ENCODE assay signal across 9 cellular contexts in the genomic region with DNA sequence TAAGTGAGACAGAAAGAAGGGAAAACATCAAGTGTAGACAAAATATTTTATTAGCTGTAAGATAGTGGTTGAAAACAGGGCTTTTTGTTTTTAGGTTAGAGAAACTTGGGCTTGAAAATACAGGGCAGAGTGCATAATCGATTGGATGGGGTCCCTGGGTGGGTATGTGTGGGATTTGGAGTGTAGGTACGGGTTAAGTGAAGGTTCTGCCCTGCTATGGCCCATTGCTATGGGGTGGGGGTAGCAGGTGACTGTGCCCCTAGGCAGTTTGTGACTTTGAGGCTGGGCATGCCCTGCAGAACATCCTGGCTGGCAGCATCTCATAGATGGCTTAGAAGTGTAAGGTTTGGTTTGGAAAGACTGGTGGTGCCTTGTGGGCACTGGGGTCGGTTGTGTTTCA. TPM values are rescaled to one million over a fixed set of nuclear protein-coding genes. Genes with fewer than 3 reads are reported as not detected.
DNase-seq lines count a peak whose midpoint lies in the region; ATAC-seq and TF ChIP-seq lines count a peak whose summit lies in the region.
"Had no signal": no experiment of that assay in that cellular context is flagged by ENCODE, and none has a peak within 500 bp of the region (broad histone marks: within the 10 kb centered on the region; RNA-seq: fewer than 3 reads in every experiment).

No MANE protein-coding gene starts in this region.

- H3K4me1 Mint-ChIP-seq in CD8-positive, alpha-beta memory T cell: peaks cover 28 to 43% (median 31%) of the 10 kb centered on the region in 3 donors
- H3K4me1 Mint-ChIP-seq in effector memory CD8-positive, alpha-beta T cell (ENCODE audit: low read depth in 2 of 2): peaks cover 36% of the 10 kb centered on the region in 2 donors
- H3K4me1 Mint-ChIP-seq in osteocyte (ENCODE audit: unreplicated experiment): peaks cover 31% of the 10 kb centered on the region

- no peak overlapping the region for H3K18ac ChIP-seq in mesendoderm (ENCODE audit: low read length)

- H3K4ac ChIP-seq in mesendoderm (ENCODE audit: low read depth, low read length): no peak overlapping the region

- H2BK5ac ChIP-seq in mesendoderm (ENCODE audit: low read length): no peak overlapping the region

- peaks cover 6% of the 10 kb centered on the region for H3K79me1 ChIP-seq in mesendoderm (ENCODE audit: low read length)

- H3K27me3 Mint-ChIP-seq in CD8-positive, alpha-beta memory T cell: peaks cover 0 to 5% of the 10 kb centered on the region in 2 donors
- no peaks in the 10 kb centered on the region for H3K27me3 Mint-ChIP-seq in effector memory CD8-positive, alpha-beta T cell
- H3K27me3 Mint-ChIP-seq in osteocyte (ENCODE audit: unreplicated experiment): no peaks in the 10 kb centered on the region

- peak overlapping the region in 4 of 7 donors; percentile 16 to 42 (median 30) for H3K4me3 Mint-ChIP-seq in CD8-positive, alpha-beta memory T cell
- no peak overlapping the region for H3K4me3 Mint-ChIP-seq in effector memory CD8-positive, alpha-beta T cell
- H3K4me3 Mint-ChIP-seq in osteocyte (ENCODE audit: unreplicated experiment): peak overlapping the region; percentile 5

- no peaks in the 10 kb centered on the region for H3K9me3 Mint-ChIP-seq in CD8-positive, alpha-beta memory T cell
- H3K9me3 Mint-ChIP-seq in effector memory CD8-positive, alpha-beta T cell: no peaks in the 10 kb centered on the region
- no peaks in the 10 kb centered on the region for H3K9me3 Mint-ChIP-seq in osteocyte (ENCODE audit: unreplicated experiment)

- no peaks in the 10 kb centered on the region for H3K27me3 ChIP-seq in CD8-positive, alpha-beta memory T cell (ENCODE audit: insufficient read depth, low read length, poor library complexity, severe bottlenecking)
- no peaks in the 10 kb centered on the region for H3K27me3 ChIP-seq in RWPE2 (ENCODE audit: insufficient read depth, poor library complexity, severe bottlenecking)
- no peaks in the 10 kb centered on the region for H3K27me3 ChIP-seq in Karpas-422 (ENCODE audit: low read length)
- H3K27me3 ChIP-seq in mesendoderm (ENCODE audit: insufficient read depth, low read length, poor library complexity): no peaks in the 10 kb centered on the region

- H3K23ac ChIP-seq in mesendoderm (ENCODE audit: low read length): no peak overlapping the region

- no peak overlapping the region for H3K56ac ChIP-seq in mesendoderm (ENCODE audit: low read length)

- no peaks in the 10 kb centered on the region for H3K9me2 ChIP-seq in Karpas-422 (replicated peaks; ENCODE audit: insufficient read depth, low read length)

- no peak overlapping the region for H3K9ac ChIP-seq in Karpas-422 (ENCODE audit: low read length)
- no peak overlapping the region for H3K9ac ChIP-seq in mesendoderm (ENCODE audit: low read length)

- H2AK5ac ChIP-seq in mesendoderm (ENCODE audit: low read length): no peak overlapping the region

- peaks cover 35% of the 10 kb centered on the region for H3K36me3 ChIP-seq in CD8-positive, alpha-beta memory T cell (ENCODE audit: insufficient read depth, low read length)
- H3K36me3 ChIP-seq in RWPE2 (ENCODE audit: low read depth): peaks cover 75% of the 10 kb centered on the region
- peaks cover 43% of the 10 kb centered on the region for H3K36me3 ChIP-seq in Karpas-422 (ENCODE audit: insufficient read depth, low read length)
- peaks cover 23% of the 10 kb centered on the region for H3K36me3 ChIP-seq in mesendoderm (ENCODE audit: control insufficient read depth, insufficient read depth, low read length)

- H3K36me3 Mint-ChIP-seq in CD8-positive, alpha-beta memory T cell: peaks cover 0 to 65% (median 21%) of the 10 kb centered on the region in 3 donors
- H3K36me3 Mint-ChIP-seq in effector memory CD8-positive, alpha-beta T cell (ENCODE audit: insufficient read depth): peaks cover 65% of the 10 kb centered on the region
- peaks cover 48% of the 10 kb centered on the region for H3K36me3 Mint-ChIP-seq in osteocyte (ENCODE audit: unreplicated experiment)

- no peak overlapping the region for H4K8ac ChIP-seq in mesendoderm (ENCODE audit: low read depth, low read length)

- peaks cover 26% of the 10 kb centered on the region for H3K79me2 ChIP-seq in Karpas-422 (ENCODE audit: low read length)
- peaks cover 1% of the 10 kb centered on the region for H3K79me2 ChIP-seq in mesendoderm (ENCODE audit: control insufficient read depth, insufficient read depth, low read length)

- no peak overlapping the region for H4K5ac ChIP-seq in mesendoderm (ENCODE audit: low read length)

- no peak for TF ChIP-seq CTCF in RWPE2 (IDR thresholded peaks at IDR 0.05; ENCODE audit: poor library complexity, severe bottlenecking)
- TF ChIP-seq CTCF in osteocyte (IDR thresholded peaks at IDR 0.05): no peak

- H3K4me3 ChIP-seq in CD8-positive, alpha-beta memory T cell (ENCODE audit: low read length): no peak overlapping the region
- no peak overlapping the region for H3K4me3 ChIP-seq in RWPE2 (ENCODE audit: severe bottlenecking)
- H3K4me3 ChIP-seq in Karpas-422 (ENCODE audit: low read length): no peak overlapping the region
- H3K4me3 ChIP-seq in mesendoderm (ENCODE audit: low read length): no peak overlapping the region

- H3K4me1 ChIP-seq in CD8-positive, alpha-beta memory T cell (ENCODE audit: insufficient read depth, low read length): peaks cover 19% of the 10 kb centered on the region
- H3K4me1 ChIP-seq in RWPE2 (ENCODE audit: insufficient read depth, poor library complexity, severe bottlenecking) (peaks cover 39% of the 10 kb centered on the region), Karpas-422 (ENCODE audit: low read length) (peaks cover 25% of the 10 kb centered on the region), mesendoderm (ENCODE audit: control insufficient read depth, low read depth, low read length) (peaks cover 3% of the 10 kb centered on the region)

- POLR2A ChIA-PET in CD8-positive, alpha-beta memory T cell (lab: Charles Lee): interaction anchor here (0.6 kb wide), 1 partner anchor 436 kb away, joined by 3 read pairs; no protein-coding TSS in a partner anchor

- H2BK15ac ChIP-seq in mesendoderm (replicated peaks; ENCODE audit: low read depth): no peak overlapping the region

- H3K27ac Mint-ChIP-seq in CD8-positive, alpha-beta memory T cell: peak overlapping the region; percentile 43 to 98 (median 95)
- H3K27ac Mint-ChIP-seq in effector memory CD8-positive, alpha-beta T cell: peak overlapping the region; percentile 73 to 75
- peak overlapping the region; percentile 78 for H3K27ac Mint-ChIP-seq in osteocyte (ENCODE audit: unreplicated experiment)

- WGBS in mesendoderm (ENCODE audit: extremely low coverage, insufficient coverage, low lambda C conversion rate): no CpG with 5 or more reads among the region's 3 CpGs

- H3K4me2 ChIP-seq in Karpas-422 (ENCODE audit: low read depth, low read length, poor library complexity, severe bottlenecking) (no peak overlapping the region), mesendoderm (ENCODE audit: low read length) (no peak overlapping the region)

- no peak overlapping the region for H3K27ac ChIP-seq in CD8-positive, alpha-beta memory T cell (ENCODE audit: low read depth, low read length)
- H3K27ac ChIP-seq in RWPE2 (ENCODE audit: poor library complexity, severe bottlenecking): peak overlapping the region; percentile 98
- no peak overlapping the region for H3K27ac ChIP-seq in Karpas-422 (ENCODE audit: low read length)
- H3K27ac ChIP-seq in mesendoderm (ENCODE audit: low read depth, low read length): no peak overlapping the region

- no peaks in the 10 kb centered on the region for H3K9me3 ChIP-seq in CD8-positive, alpha-beta memory T cell (ENCODE audit: low read length)
- no peaks in the 10 kb centered on the region for H3K9me3 ChIP-seq in RWPE2 (ENCODE audit: severe bottlenecking)
- H3K9me3 ChIP-seq in Karpas-422 (ENCODE audit: low read length): no peaks in the 10 kb centered on the region

- H2BK120ac ChIP-seq in mesendoderm (ENCODE audit: low read depth, low read length): no peak overlapping the region

- CTCF ChIA-PET in CD8-positive, alpha-beta memory T cell (lab: Charles Lee): no interaction called here

- no peak overlapping the region for H2AFZ ChIP-seq in Karpas-422 (ENCODE audit: low read length)

- peaks cover 49% of the 10 kb centered on the region for H4K20me1 ChIP-seq in Karpas-422 (ENCODE audit: insufficient read depth, low read depth, low read length)

- DNase-seq in CD8-positive, alpha-beta memory T cell: no peak
- DNase-seq in RWPE2 (ENCODE audit: low spot score) (no peak), osteocyte (ENCODE audit: extremely low spot score, unreplicated experiment) (no peak), Karpas-422 (no peak), mesendoderm (no peak), H4 (ENCODE audit: low spot score) (no peak)
- DNase-seq in effector memory CD8-positive, alpha-beta T cell: no peak
- DNase-seq: NCI-H446 had no signal

- no peak for ATAC-seq in RWPE2 (ENCODE audit: low read depth)
- ATAC-seq in effector memory CD8-positive, alpha-beta T cell (replicated peaks): no peak
- no peak for ATAC-seq in HG03457 (IDR thresholded peaks at IDR 0.05; ENCODE audit: unreplicated experiment)

RNA-seq across cellular contexts. Expression of a gene that starts 3.7 kb away (rescaled TPM):
- 1 to 10 TPM; 2.2 to 2.4 TPM for total RNA-seq in CD8-positive, alpha-beta memory T cell
- polyA plus RNA-seq in CD8-positive, alpha-beta memory T cell: 2.2 TPM
- 10.1 and 11.3 TPM in 2 replicates for total RNA-seq in osteocyte
- total RNA-seq in Karpas-422 (2014; rRNA removed; shearing (Covaris generic); ENCODE audit: low replicate concordance): 23.0 and 26.1 TPM in 2 replicates
- polyA plus RNA-seq in mesendoderm (2013, experiment 1 of 2): 4.8 TPM
- 5.1 TPM for polyA plus RNA-seq in mesendoderm (2013, experiment 2 of 2)
- 18.4 and 22.2 TPM in 2 replicates for total RNA-seq in H4 (2014; rRNA removed; shearing (Covaris generic))

RNA-seq across cellular contexts. Expression of a gene that starts 19.3 kb away (rescaled TPM):
- 100 to 1,000 TPM; 693 to 694 TPM for total RNA-seq in CD8-positive, alpha-beta memory T cell
- polyA plus RNA-seq in CD8-positive, alpha-beta memory T cell: 46.2 TPM
- total RNA-seq in osteocyte: 367 and 385 TPM in 2 replicates
- 177 and 369 TPM in 2 replicates for total RNA-seq in Karpas-422 (2014; rRNA removed; shearing (Covaris generic); ENCODE audit: low replicate concordance)
- polyA plus RNA-seq in mesendoderm (2013, experiment 1 of 2): 364 TPM
- 356 TPM for polyA plus RNA-seq in mesendoderm (2013, experiment 2 of 2)
- total RNA-seq in H4 (2014; rRNA removed; shearing (Covaris generic)): 216 and 235 TPM in 2 replicates

RNA-seq across cellular contexts. Expression of a gene that starts 27.7 kb away (rescaled TPM):
- 1 to 10 TPM; 6.3 to 7.3 TPM for total RNA-seq in CD8-positive, alpha-beta memory T cell
- polyA plus RNA-seq in CD8-positive, alpha-beta memory T cell: 0.54 TPM
- 9.4 and 9.7 TPM in 2 replicates for total RNA-seq in osteocyte
- 4.4 and 8.8 TPM in 2 replicates for total RNA-seq in Karpas-422 (2014; rRNA removed; shearing (Covaris generic); ENCODE audit: low replicate concordance)
- 3.7 TPM for polyA plus RNA-seq in mesendoderm (2013, experiment 1 of 2)
- polyA plus RNA-seq in mesendoderm (2013, experiment 2 of 2): 3.9 TPM
- total RNA-seq in H4 (2014; rRNA removed; shearing (Covaris generic)): 3.3 and 4.7 TPM in 2 replicates

RNA-seq across cellular contexts. Expression of a gene that starts 27.8 kb away (rescaled TPM):
- total RNA-seq in CD8-positive, alpha-beta memory T cell: 100 to 1,000 TPM; 147 TPM
- polyA plus RNA-seq in CD8-positive, alpha-beta memory T cell: 52.1 TPM
- 56.4 and 57.7 TPM in 2 replicates for total RNA-seq in osteocyte
- 165 and 169 TPM in 2 replicates for total RNA-seq in Karpas-422 (2014; rRNA removed; shearing (Covaris generic); ENCODE audit: low replicate concordance)
- polyA plus RNA-seq in mesendoderm (2013, experiment 1 of 2): 89.1 TPM
- polyA plus RNA-seq in mesendoderm (2013, experiment 2 of 2): 91.1 TPM
- total RNA-seq in H4 (2014; rRNA removed; shearing (Covaris generic)): 250 and 279 TPM in 2 replicates

RNA-seq across cellular contexts. Expression of a gene that starts 34.7 kb away (rescaled TPM):
- 100 to 1,000 TPM; 334 to 342 TPM for total RNA-seq in CD8-positive, alpha-beta memory T cell
- polyA plus RNA-seq in CD8-positive, alpha-beta memory T cell: 211 TPM
- 222 and 239 TPM in 2 replicates for total RNA-seq in osteocyte
- 235 and 301 TPM in 2 replicates for total RNA-seq in Karpas-422 (2014; rRNA removed; shearing (Covaris generic); ENCODE audit: low replicate concordance)
- polyA plus RNA-seq in mesendoderm (2013, experiment 1 of 2): 152 TPM
- 152 TPM for polyA plus RNA-seq in mesendoderm (2013, experiment 2 of 2)
- 691 and 864 TPM in 2 replicates for total RNA-seq in H4 (2014; rRNA removed; shearing (Covaris generic))

Comparison
In these comparisons a context has a peak if more than half of its experiments do, and no peak if none do; other contexts are left out.
1. H3K4me3 Mint-ChIP-seq: peak in CD8-positive, alpha-beta memory T cell (4 of 7) and osteocyte (single experiment); none in effector memory CD8-positive, alpha-beta T cell (0 of 2).
2. Peak in every context shown above with its lines, with median percentiles within 50 percentile points of each other: H3K27ac Mint-ChIP-seq.